In the genomic region with DNA sequence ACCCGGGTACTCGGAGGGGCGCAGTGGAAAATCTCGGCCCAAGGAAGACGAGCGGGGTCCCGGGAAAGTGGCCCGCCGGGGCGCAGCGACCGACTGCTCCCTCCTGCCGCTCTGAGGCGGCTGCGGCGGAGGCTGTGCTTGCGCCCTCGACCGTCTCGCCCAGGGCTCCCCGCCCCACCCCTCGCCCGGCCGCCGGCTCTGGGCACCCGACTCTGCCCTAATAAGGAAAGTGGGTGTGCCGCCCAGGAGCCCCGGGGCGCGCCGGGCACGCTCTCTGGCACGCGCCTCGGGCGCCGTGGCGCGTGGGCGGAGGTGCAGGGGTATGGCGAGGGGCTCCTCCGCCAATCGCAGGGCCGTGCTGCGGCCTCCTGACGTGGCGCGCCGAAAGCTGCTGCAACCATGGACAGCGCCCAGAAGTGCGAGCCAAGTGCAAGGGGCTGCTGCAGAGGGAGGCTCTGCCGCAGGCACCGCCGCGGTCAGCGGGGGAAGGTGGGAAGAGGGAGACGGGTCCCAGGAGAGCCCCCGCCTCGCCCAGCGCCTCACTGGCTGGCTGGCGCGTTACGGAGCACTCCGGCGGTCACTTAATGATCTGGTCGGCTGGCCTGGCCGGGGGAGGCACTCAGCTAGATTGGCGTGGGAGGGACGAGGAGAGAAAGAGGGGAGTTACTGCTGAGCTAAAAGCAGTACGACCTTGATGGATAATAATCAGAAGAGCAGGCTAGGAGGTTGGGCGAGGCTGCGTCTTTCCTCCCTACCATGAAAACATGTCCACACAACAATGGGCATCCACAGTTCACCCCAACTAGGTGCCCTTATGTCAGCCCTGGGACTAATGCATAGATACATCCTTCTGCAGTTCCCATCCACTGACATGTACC, we compare ENCODE assay signal across 8 cellular contexts. TPM values are rescaled to one million over a fixed set of nuclear protein-coding genes. Genes with fewer than 3 reads are reported as not detected.
DNase-seq lines count a peak whose midpoint lies in the region; ATAC-seq and TF ChIP-seq lines count a peak whose summit lies in the region.

A gene with protein sequence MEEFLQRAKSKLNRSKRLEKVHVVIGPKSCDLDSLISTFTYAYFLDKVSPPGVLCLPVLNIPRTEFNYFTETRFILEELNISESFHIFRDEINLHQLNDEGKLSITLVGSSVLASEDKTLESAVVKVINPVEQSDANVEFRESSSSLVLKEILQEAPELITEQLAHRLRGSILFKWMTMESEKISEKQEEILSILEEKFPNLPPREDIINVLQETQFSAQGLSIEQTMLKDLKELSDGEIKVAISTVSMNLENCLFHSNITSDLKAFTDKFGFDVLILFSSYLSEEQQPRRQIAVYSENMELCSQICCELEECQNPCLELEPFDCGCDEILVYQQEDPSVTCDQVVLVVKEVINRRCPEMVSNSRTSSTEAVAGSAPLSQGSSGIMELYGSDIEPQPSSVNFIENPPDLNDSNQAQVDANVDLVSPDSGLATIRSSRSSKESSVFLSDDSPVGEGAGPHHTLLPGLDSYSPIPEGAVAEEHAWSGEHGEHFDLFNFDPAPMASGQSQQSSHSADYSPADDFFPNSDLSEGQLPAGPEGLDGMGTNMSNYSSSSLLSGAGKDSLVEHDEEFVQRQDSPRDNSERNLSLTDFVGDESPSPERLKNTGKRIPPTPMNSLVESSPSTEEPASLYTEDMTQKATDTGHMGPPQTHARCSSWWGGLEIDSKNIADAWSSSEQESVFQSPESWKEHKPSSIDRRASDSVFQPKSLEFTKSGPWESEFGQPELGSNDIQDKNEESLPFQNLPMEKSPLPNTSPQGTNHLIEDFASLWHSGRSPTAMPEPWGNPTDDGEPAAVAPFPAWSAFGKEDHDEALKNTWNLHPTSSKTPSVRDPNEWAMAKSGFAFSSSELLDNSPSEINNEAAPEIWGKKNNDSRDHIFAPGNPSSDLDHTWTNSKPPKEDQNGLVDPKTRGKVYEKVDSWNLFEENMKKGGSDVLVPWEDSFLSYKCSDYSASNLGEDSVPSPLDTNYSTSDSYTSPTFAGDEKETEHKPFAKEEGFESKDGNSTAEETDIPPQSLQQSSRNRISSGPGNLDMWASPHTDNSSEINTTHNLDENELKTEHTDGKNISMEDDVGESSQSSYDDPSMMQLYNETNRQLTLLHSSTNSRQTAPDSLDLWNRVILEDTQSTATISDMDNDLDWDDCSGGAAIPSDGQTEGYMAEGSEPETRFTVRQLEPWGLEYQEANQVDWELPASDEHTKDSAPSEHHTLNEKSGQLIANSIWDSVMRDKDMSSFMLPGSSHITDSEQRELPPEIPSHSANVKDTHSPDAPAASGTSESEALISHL (N-terminal part only) (minus strand): TSS at position 131 of the 878 bp plus-strand sequence. CDS start 151 bp downstream, outside the sequence.

- H3K23ac ChIP-seq in mesenchymal stem cell (ENCODE audit: low read length in 2 of 2) = no peak within 1 kb of the TSS

- H2AFZ ChIP-seq in mesenchymal stem cell (ENCODE audit: low read depth, low read length) = no peak within 1 kb of the TSS

- peaks cover 10% of the 10 kb centered on the region for H3K4me1 ChIP-seq in mesenchymal stem cell (ENCODE audit: control insufficient read depth, insufficient read depth, low read depth, low read length)

- H3K4me2 ChIP-seq in mesenchymal stem cell (ENCODE audit: low read length, poor library complexity, severe bottlenecking) = peak within 1 kb of the TSS; percentile 89

- H3K27ac ChIP-seq in mesenchymal stem cell (ENCODE audit: low read length, poor library complexity, severe bottlenecking) = no peak within 1 kb of the TSS

- H2AK5ac ChIP-seq in mesenchymal stem cell (ENCODE audit: low read length, severe bottlenecking) = no peak within 1 kb of the TSS

- no peak within 1 kb of the TSS for H3K4ac ChIP-seq in mesenchymal stem cell (ENCODE audit: low read depth in 1 of 2, low read length in 2 of 2)

- DNase-seq in GM12865 (ENCODE audit: low read depth) (peak; percentile 41), KBM-7 (peak; percentile 37), SK-N-DZ (ENCODE audit: low spot score) (peak; percentile 93), epithelial cell of esophagus (ENCODE audit: low read depth) (peak; percentile 73), mesenchymal stem cell (peak; percentile 72), superior temporal gyrus (ENCODE audit: extremely low spot score) (peak; percentile 54)

- H4K91ac ChIP-seq in mesenchymal stem cell (ENCODE audit: low read length) = no peak within 1 kb of the TSS

- no peak within 1 kb of the TSS for H2BK120ac ChIP-seq in mesenchymal stem cell (ENCODE audit: low read depth, low read length)

- H3K79me1 ChIP-seq in mesenchymal stem cell (replicated peaks; ENCODE audit: low read length, poor library complexity, severe bottlenecking) = no peaks in the 10 kb centered on the region

- H3K14ac ChIP-seq in mesenchymal stem cell (ENCODE audit: low read length in 2 of 2) = no peak within 1 kb of the TSS

- under 1% methylated on average over 66 of the region's 72 CpGs for WGBS in mesenchymal stem cell

- H3K4me3 ChIP-seq in GM12865 (ENCODE audit: low read depth, low read length) (no peak within 1 kb of the TSS), epithelial cell of esophagus (ENCODE audit: low read length) (peak within 1 kb of the TSS; percentile 5), mesenchymal stem cell (ENCODE audit: insufficient read depth in 1 of 2, low read depth in 1 of 2, low read length in 2 of 2) (peak within 1 kb of the TSS; percentile 35 to 90)

- TF ChIP-seq CTCF in GM12865 (IDR thresholded peaks at IDR 0.05; ENCODE audit: insufficient read depth, low read depth, low read length, missing control alignments) (no peak), epithelial cell of esophagus (IDR thresholded peaks at IDR 0.05; ENCODE audit: insufficient read depth, low read depth, low read length, missing control alignments) (no peak)

- in situ Hi-C loops in KBM-7 (cut with MboI; ENCODE audit: low pct_unique_long_range_greater_than_20kb, low sequenced_read_pairs) = no loop called here

- no peak within 1 kb of the TSS for H2BK12ac ChIP-seq in mesenchymal stem cell (ENCODE audit: low read length in 2 of 2)

- H3K18ac ChIP-seq in mesenchymal stem cell (ENCODE audit: low read depth in 1 of 2, low read length in 2 of 2) = no peak within 1 kb of the TSS

- TF ChIP-seq POLR2A in GM18505 (IDR thresholded peaks at IDR 0.05; ENCODE audit: borderline replicate concordance, extremely low read depth, insufficient read depth, insufficient read length) = no peak

- no peak for ATAC-seq in HG02852 (IDR thresholded peaks at IDR 0.05; ENCODE audit: unreplicated experiment)
- ATAC-seq in GM18505 (IDR thresholded peaks at IDR 0.05; ENCODE audit: unreplicated experiment) = no peak

- no peak within 1 kb of the TSS for H2BK5ac ChIP-seq in mesenchymal stem cell (ENCODE audit: low read depth, low read length, poor library complexity, severe bottlenecking)

- no peak within 1 kb of the TSS for H4K8ac ChIP-seq in mesenchymal stem cell (ENCODE audit: low read length)

- no peaks in the 10 kb centered on the region for H3K9me3 ChIP-seq in mesenchymal stem cell (ENCODE audit: control insufficient read depth, low read length)

- peak within 1 kb of the TSS; percentile 91 for H3K9ac ChIP-seq in mesenchymal stem cell (ENCODE audit: low read length)

- no peak within 1 kb of the TSS for H2BK15ac ChIP-seq in mesenchymal stem cell (ENCODE audit: low read depth, poor library complexity, severe bottlenecking)

- peaks cover 0 to under 1% of the 10 kb centered on the region in 2 experiments for H3K36me3 ChIP-seq in mesenchymal stem cell (ENCODE audit: control insufficient read depth in 1 of 2, insufficient read depth in 2 of 2, low read depth in 1 of 2, low read length in 2 of 2)

- H3K27me3 ChIP-seq in mesenchymal stem cell (ENCODE audit: control insufficient read depth in 1 of 2, insufficient read depth in 1 of 2, low read length in 2 of 2) = peaks cover 0 to 7% of the 10 kb centered on the region in 2 experiments

RNA-seq across cellular contexts. Expression of the gene that starts here (rescaled TPM):
- 58.5 and 61.0 TPM in 2 replicates for polyA plus RNA-seq in SK-N-DZ (2014; cell fraction: cytosol; rRNA removed)
- 57.0 and 87.5 TPM in 2 replicates for polyA plus RNA-seq in SK-N-DZ (2014; cell fraction: nucleus; rRNA removed)
- 0.72 TPM for polyA plus RNA-seq in mesenchymal stem cell (2013, experiment 1 of 2)
- 0.73 TPM for polyA plus RNA-seq in mesenchymal stem cell (2013, experiment 2 of 2)

Comparison
In these comparisons a context has a peak if more than half of its experiments do, and no peak if none do; other contexts are left out.
1. DNase-seq: peak in every context shown above with its lines; median percentile 93 in SK-N-DZ; 73 in epithelial cell of esophagus; 72 in mesenchymal stem cell; 54 in superior temporal gyrus; 41 in GM12865; 37 in KBM-7.